16 cellular contexts compared by ENCODE assay signal in the genomic region with DNA sequence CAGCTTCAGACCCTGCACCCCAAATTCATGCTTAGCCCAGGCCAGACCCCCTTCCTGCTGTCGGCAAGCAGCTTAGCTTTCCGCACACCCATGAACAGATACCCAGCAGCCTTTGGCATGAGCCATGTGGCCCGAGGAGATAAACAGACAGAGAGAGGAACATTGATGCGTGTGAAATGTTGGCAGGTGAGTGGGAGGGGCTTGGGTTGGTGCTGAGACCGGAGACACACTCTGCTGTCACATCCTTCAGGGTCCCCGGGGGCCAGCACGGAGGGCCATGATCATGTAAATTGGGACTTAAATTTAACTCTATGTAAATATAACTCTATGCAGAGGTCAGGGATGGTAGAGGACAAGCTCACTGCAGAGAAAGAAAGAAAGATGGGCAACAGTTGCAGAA. TPM values are rescaled to one million over a fixed set of nuclear protein-coding genes. Genes with fewer than 3 reads are reported as not detected.
DNase-seq lines count a peak whose midpoint lies in the region; ATAC-seq, FAIRE-seq and TF ChIP-seq lines count a peak whose summit lies in the region.
"Had no signal": no experiment of that assay in that cellular context is flagged by ENCODE, and none has a peak within 500 bp of the region (broad histone marks: within the 10 kb centered on the region; RNA-seq: fewer than 3 reads in every experiment).

No MANE protein-coding gene starts in this region.

- dilution Hi-C loops in mammary epithelial cell (cut with HindIII; ENCODE audit: low sequenced_read_pairs), result loop anchor here (5.0 to 10.0 kb wide), 2 partner anchors 193 to 504 kb away; a partner anchor contains a TSS

- H3K27ac ChIP-seq in kidney (ENCODE audit: low read depth in 2 of 2, low read length in 2 of 2) (no peak overlapping the region), mammary epithelial cell (ENCODE audit: insufficient read depth, low read depth, low read length) (no peak overlapping the region)
- H3K27ac ChIP-seq: psoas muscle had no signal

- peak overlapping the region; percentile 37 for H3K27ac Mint-ChIP-seq in activated naive CD8-positive, alpha-beta T cell treated with anti-CD3 and anti-CD28 coated beads, Interleukin-2, amount 50 U/mL, for 24 hours

- H3K36me3 Mint-ChIP-seq in activated naive CD8-positive, alpha-beta T cell treated with anti-CD3 and anti-CD28 coated beads, Interleukin-2, amount 50 U/mL, for 24 hours (ENCODE audit: low read depth), result peaks cover 1% of the 10 kb centered on the region

- no peak overlapping the region for H2AFZ ChIP-seq in mammary epithelial cell (ENCODE audit: low read depth, low read length)

- no peak for FAIRE-seq in kidney (lab: Jason Lieb, UNC)
- FAIRE-seq: RCC 7860 had no signal

- in situ Hi-C loops in GM13976 (cut with MboI; ENCODE audit: low sequenced_read_pairs, unreplicated experiment), result no loop called here
- in situ Hi-C loops in mammary epithelial cell (cut with MboI; ENCODE audit: low sequenced_read_pairs in 2 of 2), result no loop called here

- H3K4me2 ChIP-seq in mammary epithelial cell (ENCODE audit: insufficient read depth, low read depth, low read length), result no peak overlapping the region

- no TSS peak for BruUV-seq in mammary epithelial cell (replicated peaks; lab: Mats Ljungman, UMichigan)

- TF ChIP-seq CTCF in GM13976 (IDR thresholded peaks at IDR 0.05; ENCODE audit: borderline replicate concordance, control extremely low read depth, extremely low read depth, insufficient read depth, missing control alignments) (no peak), kidney (IDR thresholded peaks at IDR 0.05; ENCODE audit: borderline replicate concordance, extremely low read depth, insufficient read depth) (no peak), mammary epithelial cell (conservative IDR thresholded peaks at IDR 0.05 in 1 of 2, IDR thresholded peaks at IDR 0.05 in 1 of 2; ENCODE audit: extremely low read depth in 1 of 2, insufficient read depth in 1 of 2, low read depth in 1 of 2, low read length in 2 of 2) (no peak)

- H3K27me3 Mint-ChIP-seq in activated naive CD8-positive, alpha-beta T cell treated with anti-CD3 and anti-CD28 coated beads, Interleukin-2, amount 50 U/mL, for 24 hours, result peaks cover 8% of the 10 kb centered on the region

- intact Hi-C loops in kidney (cut with DNase I), result no loop called here
- intact Hi-C loops in mammary epithelial cell (cut with micrococcal nuclease), result no loop called here

- no peaks in the 10 kb centered on the region for H3K4me1 ChIP-seq in kidney (ENCODE audit: control insufficient read depth in 1 of 2, insufficient read depth in 1 of 2, low read depth in 1 of 2, low read length in 2 of 2)
- H3K4me1 ChIP-seq in mammary epithelial cell (ENCODE audit: insufficient read depth, low read length), result peaks cover 5% of the 10 kb centered on the region
- H3K4me1 ChIP-seq: psoas muscle had no signal

- CTCF ChIA-PET in mammary epithelial cell (lab: Charles Lee; ENCODE audit: low non-redundant PET), result no interaction called here

- H3K79me2 ChIP-seq in mammary epithelial cell (ENCODE audit: insufficient read depth, low read length), result no peaks in the 10 kb centered on the region

- no peaks in the 10 kb centered on the region for H3K9me3 ChIP-seq in kidney (ENCODE audit: control insufficient read depth in 1 of 2, low read length in 2 of 2)
- no peaks in the 10 kb centered on the region for H3K9me3 ChIP-seq in mammary epithelial cell (replicated peaks; ENCODE audit: insufficient read depth, low read length)
- H3K9me3 ChIP-seq: psoas muscle had no signal

- DNase-seq in GM13976 (ENCODE audit: low spot score), result peak; percentile 79
- DNase-seq in activated naive CD8-positive, alpha-beta T cell treated with anti-CD3 and anti-CD28 coated beads, Interleukin-2, amount 50 U/mL, for 24 hours, result peak; percentile 23
- no peak for DNase-seq in effector CD8-positive, alpha-beta T cell (lab: John Stamatoyannopoulos, UW)
- DNase-seq in cerebellum (ENCODE audit: low spot score), result no peak
- no peak for DNase-seq in kidney
- DNase-seq in mammary epithelial cell, result no peak
- DNase-seq: activated CD4-positive, alpha-beta T cell treated with anti-CD3 and anti-CD28 coated beads for 4 hours; amniotic stem cell; H9; left cardiac atrium; NCI-H1105; psoas muscle had no signal

- H3K4me3 Mint-ChIP-seq in activated naive CD8-positive, alpha-beta T cell treated with anti-CD3 and anti-CD28 coated beads, Interleukin-2, amount 50 U/mL, for 24 hours, result peak overlapping the region; percentile 70
- H3K4me3 Mint-ChIP-seq: H9 had no signal

- H4K20me1 ChIP-seq in mammary epithelial cell (ENCODE audit: insufficient read depth, low read length), result no peaks in the 10 kb centered on the region

- peaks cover 31% of the 10 kb centered on the region for H3K4me1 Mint-ChIP-seq in activated naive CD8-positive, alpha-beta T cell treated with anti-CD3 and anti-CD28 coated beads, Interleukin-2, amount 50 U/mL, for 24 hours

- ATAC-seq in GM19397 (IDR thresholded peaks at IDR 0.05; ENCODE audit: unreplicated experiment) (peak; percentile 65), HG03066 (IDR thresholded peaks at IDR 0.05; ENCODE audit: low read depth, unreplicated experiment) (peak; percentile 49)
- no peak for ATAC-seq in activated naive CD8-positive, alpha-beta T cell treated with anti-CD3 and anti-CD28 coated beads, Interleukin-2, amount 50 U/mL, for 24 hours
- ATAC-seq: left cardiac atrium, psoas muscle had no signal

- no peaks in the 10 kb centered on the region for H3K9me3 Mint-ChIP-seq in activated naive CD8-positive, alpha-beta T cell treated with anti-CD3 and anti-CD28 coated beads, Interleukin-2, amount 50 U/mL, for 24 hours
- H3K9me3 Mint-ChIP-seq: H9 had no signal

- H3K4me3 ChIP-seq in kidney (ENCODE audit: low read length in 2 of 2) (no peak overlapping the region), mammary epithelial cell (replicated peaks in 1 of 3; ENCODE audit: insufficient read depth in 1 of 3, low read depth in 2 of 3, low read length in 3 of 3) (no peak overlapping the region)
- H3K4me3 ChIP-seq: psoas muscle had no signal

- no peaks in the 10 kb centered on the region for H3K36me3 ChIP-seq in kidney (ENCODE audit: control insufficient read depth in 1 of 2, insufficient read depth in 2 of 2, low read length in 2 of 2)
- no peaks in the 10 kb centered on the region for H3K36me3 ChIP-seq in mammary epithelial cell (ENCODE audit: insufficient read depth, low read length)

- 67% methylated on average over 7 of the region's 7 CpGs for WGBS in mammary epithelial cell (ENCODE audit: low coverage, missing lambda C conversion rate)

- no peaks in the 10 kb centered on the region for H3K27me3 ChIP-seq in mammary epithelial cell (ENCODE audit: insufficient read depth, low read length)

- H3K9ac ChIP-seq in kidney (ENCODE audit: low read length in 2 of 2) (no peak overlapping the region), mammary epithelial cell (ENCODE audit: insufficient read depth, low read length) (no peak overlapping the region)

RNA-seq across cellular contexts. Expression of a gene that starts 1.5 kb away (rescaled TPM):
- total RNA-seq in cerebellum (not detected), kidney (15.4 TPM), mammary epithelial cell (1 to 10 TPM in 1 of 2 donors, under 1 TPM in 1; 0.71 to 1.3 TPM)
- polyA plus RNA-seq in kidney (ENCODE audit: insufficient read depth, low read depth, low replicate concordance) (0.82 TPM), mammary epithelial cell (0.71 TPM)
- polyA minus RNA-seq in mammary epithelial cell, result not detected
- total RNA-seq: H9 had no signal

RNA-seq across cellular contexts. Expression of a gene that starts 17.2 kb away (rescaled TPM):
- total RNA-seq in cerebellum (not detected), kidney (not detected), mammary epithelial cell (not detected)
- polyA plus RNA-seq in kidney (ENCODE audit: insufficient read depth, low read depth, low replicate concordance) (not detected), mammary epithelial cell (not detected)
- not detected for polyA minus RNA-seq in mammary epithelial cell
- total RNA-seq: H9, left cardiac atrium, psoas muscle had no signal
- polyA plus RNA-seq: psoas muscle had no signal

RNA-seq across cellular contexts. Expression of a gene that starts 27.8 kb away (rescaled TPM):
- not detected for total RNA-seq in cerebellum
- not detected for total RNA-seq in kidney
- polyA plus RNA-seq in kidney (ENCODE audit: insufficient read depth, low read depth, low replicate concordance), result not detected
- not detected for total RNA-seq in mammary epithelial cell
- polyA plus RNA-seq in mammary epithelial cell, result not detected
- polyA minus RNA-seq in mammary epithelial cell, result not detected
- total RNA-seq: epithelial cell of proximal tubule, H9 had no signal

RNA-seq across cellular contexts. Expression of a gene that starts 38.5 kb away (rescaled TPM):
- total RNA-seq in cerebellum, result 0.91 TPM
- total RNA-seq in kidney, result 1.1 TPM
- polyA plus RNA-seq in kidney (ENCODE audit: insufficient read depth, low read depth, low replicate concordance), result 0.41 TPM
- total RNA-seq in mammary epithelial cell, result not detected
- polyA plus RNA-seq in mammary epithelial cell, result not detected
- not detected for polyA minus RNA-seq in mammary epithelial cell
- total RNA-seq: epithelial cell of proximal tubule, H9, left cardiac atrium had no signal

RNA-seq across cellular contexts. Expression of a gene that starts 40.4 kb away (rescaled TPM):
- total RNA-seq in cerebellum (not detected), kidney (not detected), mammary epithelial cell (not detected)
- polyA plus RNA-seq in kidney (ENCODE audit: insufficient read depth, low read depth, low replicate concordance) (not detected), mammary epithelial cell (not detected)
- not detected for polyA minus RNA-seq in mammary epithelial cell
- total RNA-seq: epithelial cell of proximal tubule, H9, left cardiac atrium, psoas muscle had no signal
- polyA plus RNA-seq: psoas muscle had no signal

Comparison
In these comparisons a context has a peak if more than half of its experiments do, and no peak if none do; other contexts are left out.
1. DNase-seq: peak in GM13976 (single experiment) and activated naive CD8-positive, alpha-beta T cell treated with anti-CD3 and anti-CD28 coated beads, Interleukin-2, amount 50 U/mL, for 24 hours (single experiment); none in effector CD8-positive, alpha-beta T cell (single experiment), cerebellum (single experiment), kidney (single experiment) and mammary epithelial cell (single experiment).